ENCODE assay signal across 17 cellular contexts in genomic region chr11:117792992-117793391, GRCh38. TPM values are rescaled to one million over a fixed set of nuclear protein-coding genes. Genes with fewer than 3 reads are reported as not detected.
"Had no signal": no experiment of that assay in that cellular context is flagged by ENCODE, and none has a peak within 500 bp of the region (broad histone marks: within the 10 kb centered on the region; RNA-seq: fewer than 3 reads in every experiment).

No MANE protein-coding gene starts in this region.

- DNase-seq: activated B cell treated with CpG ODN at 0.5 μM for 24 hours; activated CD4-positive, alpha-beta memory T cell treated with anti-CD3 and anti-CD28 coated beads for 36 hours; activated CD4-positive, alpha-beta T cell treated with anti-CD3 and anti-CD28 coated beads for 4 hours; activated naive CD8-positive, alpha-beta T cell treated with anti-CD3 and anti-CD28 coated beads for 36 hours; activated T-cell treated with anti-CD3 and anti-CD28 coated beads for 4 hours; amniotic stem cell; foreskin keratinocyte; natural killer cell; right lobe of liver; stimulated activated CD4-positive, alpha-beta T cell treated with anti-CD3 and anti-CD28 coated beads, Interleukin-4, amount 100 ng/mL, for 1 hour; stimulated activated naive CD8-positive, alpha-beta T cell treated with anti-CD3 and anti-CD28 coated beads, Interleukin-15, amount 100 ng/mL, for 72 hours; testis had no signal

- H3K9me3 Mint-ChIP-seq: activated B cell treated with CpG ODN at 0.5 μM for 24 hours; activated CD4-positive, alpha-beta memory T cell treated with anti-CD3 and anti-CD28 coated beads for 36 hours; activated naive CD8-positive, alpha-beta T cell treated with anti-CD3 and anti-CD28 coated beads for 36 hours; activated T-helper 1 cell treated with anti-CD3 and anti-CD28 coated beads, Interleukin-12 subunit alpha, Interleukin-12 subunit beta, Interleukin-2, Interleukin-4 antibody, amounts not matched to agents 30 ng/mL and 10 ng/mL and 1 ng/mL, durations not matched to agents 14 hours and 24 hours and 36 hours; natural killer cell; stimulated activated naive CD8-positive, alpha-beta T cell treated with anti-CD3 and anti-CD28 coated beads, Interleukin-15, amount 100 ng/mL, for 72 hours had no signal

- FAIRE-seq: colon, keratinocyte had no signal

- H3K4me3 Mint-ChIP-seq: activated B cell treated with CpG ODN at 0.5 μM for 24 hours; activated CD4-positive, alpha-beta memory T cell treated with anti-CD3 and anti-CD28 coated beads for 36 hours; activated naive CD8-positive, alpha-beta T cell treated with anti-CD3 and anti-CD28 coated beads for 36 hours; activated T-helper 1 cell treated with anti-CD3 and anti-CD28 coated beads, Interleukin-12 subunit alpha, Interleukin-12 subunit beta, Interleukin-2, Interleukin-4 antibody, amounts not matched to agents 30 ng/mL and 10 ng/mL and 1 ng/mL, durations not matched to agents 14 hours and 24 hours and 36 hours; natural killer cell; stimulated activated naive CD8-positive, alpha-beta T cell treated with anti-CD3 and anti-CD28 coated beads, Interleukin-15, amount 100 ng/mL, for 72 hours had no signal

- ATAC-seq: foreskin keratinocyte; natural killer cell; right lobe of liver; stimulated activated naive CD8-positive, alpha-beta T cell treated with anti-CD3 and anti-CD28 coated beads, Interleukin-15, amount 100 ng/mL, for 72 hours had no signal

- H3K27ac Mint-ChIP-seq: activated B cell treated with CpG ODN at 0.5 μM for 24 hours; activated CD4-positive, alpha-beta memory T cell treated with anti-CD3 and anti-CD28 coated beads for 36 hours; activated naive CD8-positive, alpha-beta T cell treated with anti-CD3 and anti-CD28 coated beads for 36 hours; activated T-helper 1 cell treated with anti-CD3 and anti-CD28 coated beads, Interleukin-12 subunit alpha, Interleukin-12 subunit beta, Interleukin-2, Interleukin-4 antibody, amounts not matched to agents 30 ng/mL and 10 ng/mL and 1 ng/mL, durations not matched to agents 14 hours and 24 hours and 36 hours; natural killer cell; stimulated activated naive CD8-positive, alpha-beta T cell treated with anti-CD3 and anti-CD28 coated beads, Interleukin-15, amount 100 ng/mL, for 72 hours had no signal

- H3K36me3 Mint-ChIP-seq: activated CD4-positive, alpha-beta memory T cell treated with anti-CD3 and anti-CD28 coated beads for 36 hours; activated naive CD8-positive, alpha-beta T cell treated with anti-CD3 and anti-CD28 coated beads for 36 hours; natural killer cell had no signal

RNA-seq across cellular contexts. Expression of gene DSCAML1, which starts 4.0 kb away (rescaled TPM):
- polyA plus RNA-seq: fibroblast of lung, foreskin keratinocyte, keratinocyte, smooth muscle cell had no signal

RNA-seq across cellular contexts. Expression of gene FXYD2, which starts 31.6 kb away (rescaled TPM):
- polyA plus RNA-seq: keratinocyte had no signal
